ENCODE assay signal across 8 cellular contexts in the genomic region with DNA sequence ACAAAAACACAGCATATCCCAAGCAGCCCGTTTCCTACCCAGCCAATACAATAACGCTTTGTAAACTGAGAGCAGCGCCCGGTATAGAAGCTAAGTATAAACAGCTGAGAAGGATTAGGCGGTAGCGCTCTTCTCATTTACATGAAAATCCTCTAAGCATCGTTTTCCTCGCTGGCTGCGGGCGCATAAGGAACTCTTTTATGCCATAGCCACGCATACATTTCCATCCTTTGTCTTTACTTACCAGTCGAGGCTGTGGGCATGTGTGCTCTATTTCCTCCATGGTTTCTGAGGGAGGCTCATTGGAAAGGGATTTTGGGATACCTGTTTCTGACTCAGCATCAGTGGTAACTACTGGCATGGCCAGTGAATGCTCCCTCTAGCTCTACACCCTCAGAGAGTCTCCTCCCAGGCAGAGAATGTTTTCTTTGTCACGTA. TPM values are rescaled to one million over a fixed set of nuclear protein-coding genes. Genes with fewer than 3 reads are reported as not detected.
DNase-seq lines count a peak whose midpoint lies in the region; ATAC-seq and TF ChIP-seq lines count a peak whose summit lies in the region.

No MANE protein-coding gene starts in this region.

- H3K4me1 Mint-ChIP-seq in activated CD8-positive, alpha-beta memory T cell treated with anti-CD3 and anti-CD28 coated beads, Interleukin-2, amount 10 ng/mL, durations not matched to agents 7 days and 5 days: peaks cover 10% of the 10 kb centered on the region

- peak overlapping the region; percentile 29 for H3K4me3 ChIP-seq in choroid plexus epithelial cell (ENCODE audit: low read depth, low read length)
- H3K4me3 ChIP-seq in testis: peak overlapping the region in 1 of 2 donors; percentile 26

- H3K4me1 ChIP-seq in testis: peaks cover 3% of the 10 kb centered on the region

- H3K36me3 Mint-ChIP-seq in activated CD8-positive, alpha-beta memory T cell treated with anti-CD3 and anti-CD28 coated beads, Interleukin-2, amount 10 ng/mL, durations not matched to agents 7 days and 5 days: no peaks in the 10 kb centered on the region

- H3K4me3 Mint-ChIP-seq in activated CD8-positive, alpha-beta memory T cell treated with anti-CD3 and anti-CD28 coated beads, Interleukin-2, amount 10 ng/mL, durations not matched to agents 7 days and 5 days: peak overlapping the region; percentile 56

- H3K9me3 ChIP-seq in testis: no peaks in the 10 kb centered on the region

- no peak for TF ChIP-seq POLR2A in testis (IDR thresholded peaks at IDR 0.05)

- no peak overlapping the region for H3K27ac ChIP-seq in testis

- intact Hi-C loops in testis (cut with DNase I; ENCODE audit: low total_unique reads): no loop called here

- no peak overlapping the region for H3K27ac Mint-ChIP-seq in activated CD8-positive, alpha-beta memory T cell treated with anti-CD3 and anti-CD28 coated beads, Interleukin-2, amount 10 ng/mL, durations not matched to agents 7 days and 5 days

- no peaks in the 10 kb centered on the region for H3K27me3 ChIP-seq in testis

- H3K9me3 Mint-ChIP-seq in activated CD8-positive, alpha-beta memory T cell treated with anti-CD3 and anti-CD28 coated beads, Interleukin-2, amount 10 ng/mL, durations not matched to agents 7 days and 5 days (ENCODE audit: low read depth): no peaks in the 10 kb centered on the region

- ATAC-seq in activated CD8-positive, alpha-beta memory T cell treated with anti-CD3 and anti-CD28 coated beads, Interleukin-2, amount 10 ng/mL, durations not matched to agents 7 days and 5 days: peak; percentile 34

- CTCF ChIA-PET in activated CD8-positive, alpha-beta memory T cell treated with anti-CD3 and anti-CD28 coated beads, Interleukin-2, amount 10 ng/mL, durations not matched to agents 7 days and 5 days (lab: Charles Lee): no interaction called here

- no peak for TF ChIP-seq CTCF in choroid plexus epithelial cell (conservative IDR thresholded peaks at IDR 0.05; ENCODE audit: low read depth, low read length)
- TF ChIP-seq CTCF in testis (IDR thresholded peaks at IDR 0.05): no peak

- DNase-seq in activated CD8-positive, alpha-beta memory T cell treated with anti-CD3 and anti-CD28 coated beads, Interleukin-2, amount 10 ng/mL, durations not matched to agents 7 days and 5 days: no peak
- DNase-seq in activated CD8-positive, alpha-beta memory T cell treated with anti-CD3 and anti-CD28 coated beads, Interleukin-2, amount 50 U/mL, for 4 hours: no peak
- DNase-seq in NCI-H2171 (lab: John Stamatoyannopoulos, UW): peak; percentile 22
- DNase-seq in choroid plexus epithelial cell (ENCODE audit: low read depth): peak; percentile 13
- peak; percentile 24 for DNase-seq in midbrain (lab: John Stamatoyannopoulos, UW)
- no peak for DNase-seq in epidermal melanocyte (ENCODE audit: insufficient read length, low spot score)
- no peak for DNase-seq in COLO829 (ENCODE audit: low spot score)
- DNase-seq in testis: no peak

- WGBS in testis, 2 donors: 0 to 1% methylated on average over 12 to 13 of the region's 13 CpGs

- H3K27me3 Mint-ChIP-seq in activated CD8-positive, alpha-beta memory T cell treated with anti-CD3 and anti-CD28 coated beads, Interleukin-2, amount 10 ng/mL, durations not matched to agents 7 days and 5 days: peaks cover 22% of the 10 kb centered on the region

- H3K36me3 ChIP-seq in testis (ENCODE audit: low read depth, missing control alignments): no peaks in the 10 kb centered on the region

RNA-seq across cellular contexts. Expression of gene PCYT1B, which starts 0.4 kb away (rescaled TPM):
- total RNA-seq in activated CD8-positive, alpha-beta memory T cell treated with anti-CD3 and anti-CD28 coated beads, Interleukin-2, amount 10 ng/mL, durations not matched to agents 7 days and 5 days: under 1 TPM in 1 of 2 experiments, not detected in 1; 0.23 TPM
- 10 to 100 TPM; 15.5 to 23.9 TPM for total RNA-seq in testis
- 24.0 TPM for polyA plus RNA-seq in testis (ENCODE audit: insufficient read depth, low read depth, low replicate concordance)

RNA-seq across cellular contexts. Expression of gene POLA1, which starts 47.0 kb away (rescaled TPM):
- total RNA-seq in activated CD8-positive, alpha-beta memory T cell treated with anti-CD3 and anti-CD28 coated beads, Interleukin-2, amount 10 ng/mL, durations not matched to agents 7 days and 5 days: 10 to 100 TPM; 35.7 to 36.5 TPM
- total RNA-seq in testis: 10 to 100 TPM; 15.0 to 15.7 TPM
- 5.4 TPM for polyA plus RNA-seq in testis (ENCODE audit: insufficient read depth, low read depth, low replicate concordance)

Comparison
In these comparisons a context has a peak if more than half of its experiments do, and no peak if none do; other contexts are left out.
1. DNase-seq: peak in NCI-H2171 (single experiment), choroid plexus epithelial cell (single experiment) and midbrain (single experiment); none in activated CD8-positive, alpha-beta memory T cell treated with anti-CD3 and anti-CD28 coated beads, Interleukin-2, amount 10 ng/mL, durations not matched to agents 7 days and 5 days (single experiment), activated CD8-positive, alpha-beta memory T cell treated with anti-CD3 and anti-CD28 coated beads, Interleukin-2, amount 50 U/mL, for 4 hours (single experiment), epidermal melanocyte (single experiment), COLO829 (single experiment) and testis (single experiment).
2. RNA of gene PCYT1B, which starts 0.4 kb away (total RNA-seq): 15.5 to 23.9 TPM in testis; 0.23 TPM in activated CD8-positive, alpha-beta memory T cell treated with anti-CD3 and anti-CD28 coated beads, Interleukin-2, amount 10 ng/mL, durations not matched to agents 7 days and 5 days; every median in the first group is over 10 times any median in the second.